ENCODE assay signal across 20 cellular contexts in the genomic region with DNA sequence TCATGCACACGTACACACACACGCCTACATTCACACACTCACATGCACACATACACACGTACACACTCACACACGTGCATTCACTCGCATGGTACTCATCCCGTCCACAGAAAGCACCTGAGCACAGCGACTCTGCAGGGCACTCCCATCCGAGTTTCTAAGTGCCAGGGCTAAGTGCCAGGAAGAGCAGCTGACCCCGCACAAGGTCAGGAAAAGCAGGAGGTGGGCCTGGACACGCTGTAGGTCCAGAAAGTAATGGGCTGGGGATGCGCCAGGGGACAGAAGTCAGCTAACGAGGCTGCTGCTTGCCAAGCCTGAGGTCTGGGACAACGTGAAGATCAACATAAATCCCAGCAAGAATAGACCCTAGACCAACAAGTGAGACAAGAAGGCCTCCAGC.
"Had no signal": no experiment of that assay in that cellular context is flagged by ENCODE, and none has a peak within 500 bp of the region (broad histone marks: within the 10 kb centered on the region; RNA-seq: fewer than 3 reads in every experiment).

No MANE protein-coding gene starts in this region.

- H3K27ac ChIP-seq: heart right ventricle, left lung, spleen, upper lobe of left lung had no signal

- DNase-seq: activated CD4-positive, alpha-beta memory T cell treated with anti-CD3 and anti-CD28 coated beads for 36 hours; activated CD4-positive, alpha-beta T cell treated with anti-CD3 and anti-CD28 coated beads for 48 hours; activated CD4-positive, CD25-positive, alpha-beta regulatory T cell; activated effector memory CD4-positive, alpha-beta T cell treated with Interleukin-2 at 50 U/mL for 16 hours; activated naive CD4-positive, alpha-beta T cell treated with anti-CD3 and anti-CD28 coated beads, Interleukin-2, amount 10 ng/mL, durations not matched to agents 7 days and 5 days; activated T-cell treated with anti-CD3 and anti-CD28 coated beads, Interleukin-2, amount 50 U/mL, for 72 hours; amygdala; effector CD4-positive, alpha-beta T cell; heart right ventricle; kidney; left lung; mammary epithelial cell; midbrain; occipital lobe; posterior cingulate gyrus; spleen; stimulated activated CD4-positive, alpha-beta T cell treated with anti-CD3 and anti-CD28 coated beads, Interleukin-4, amount 100 ng/mL, for 1 hour; stimulated activated naive CD4-positive, alpha-beta T cell treated with Interleukin-2 at 50 U/mL for 16 hours; T-helper 9 cell; upper lobe of left lung had no signal

- ATAC-seq: activated T-cell treated with anti-CD3 and anti-CD28 coated beads, Interleukin-2, amount 50 U/mL, for 72 hours; left lung had no signal
